27 cellular contexts compared by ENCODE assay signal in the genomic region with DNA sequence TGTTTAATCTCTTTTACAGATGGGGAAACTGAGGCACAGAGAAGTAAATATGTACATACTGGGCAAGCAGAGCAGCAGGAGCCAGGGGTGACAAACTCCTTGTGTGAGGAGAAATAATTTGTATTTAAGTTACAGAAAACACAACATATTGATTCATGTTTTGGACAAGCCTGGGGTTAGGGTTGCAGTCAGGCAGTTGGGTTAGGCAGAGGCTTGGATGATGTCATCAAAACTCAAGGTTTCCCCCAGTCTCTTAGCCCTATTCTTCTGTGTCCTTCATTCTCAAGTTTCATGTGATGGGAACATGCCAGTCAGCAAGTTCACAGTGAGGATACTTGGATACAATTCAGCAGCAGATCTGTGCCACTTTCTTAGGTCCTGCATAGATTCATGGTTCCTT.
"Had no signal": no experiment of that assay in that cellular context is flagged by ENCODE, and none has a peak within 500 bp of the region (broad histone marks: within the 10 kb centered on the region; RNA-seq: fewer than 3 reads in every experiment).

No MANE protein-coding gene starts in this region.

- H3K4me1 Mint-ChIP-seq: mesothelial cell of epicardium had no signal

- H3K4me3 ChIP-seq: colonic mucosa, esophagus squamous epithelium, gastrocnemius medialis, heart right ventricle, left lung, lower lobe of right lung, mucosa of descending colon had no signal

- H3K36me3 Mint-ChIP-seq: mesothelial cell of epicardium had no signal

- H3K9me3 ChIP-seq: colonic mucosa, esophagus squamous epithelium, gastrocnemius medialis, lower lobe of right lung had no signal

- H3K4me3 Mint-ChIP-seq: dendritic cell treated with granulocyte-macrophage colony-stimulating factor and Interleukin-4, amounts not matched to agents 40 ng/mL and 50 ng/mL, for 4 days; effector memory CD8-positive, alpha-beta T cell; endodermal cell; mesothelial cell of epicardium had no signal

- DNase-seq: colonic mucosa; cortex of kidney; effector CD8-positive, alpha-beta T cell; effector memory CD8-positive, alpha-beta T cell; endodermal cell; erythroblast; esophagus squamous epithelium; foreskin fibroblast; foreskin melanocyte; gastrocnemius medialis; glutamatergic neuron; head of caudate nucleus; heart right ventricle; hippocampal formation; left cardiac atrium; left lung; left ventricle myocardium superior; lower lobe of right lung; mesenchymal stem cell; mucosa of descending colon had no signal

- FAIRE-seq: endometrium, islet of Langerhans, keratinocyte had no signal

- H3K27me3 Mint-ChIP-seq: dendritic cell treated with granulocyte-macrophage colony-stimulating factor and Interleukin-4, amounts not matched to agents 40 ng/mL and 50 ng/mL, for 4 days had no signal

- H3K9me3 Mint-ChIP-seq: mesothelial cell of epicardium had no signal

- H3K27ac ChIP-seq: colonic mucosa, epithelial cell of prostate, esophagus squamous epithelium, gastrocnemius medialis, heart right ventricle, left lung, lower lobe of right lung had no signal

- H3K36me3 ChIP-seq: colonic mucosa, esophagus squamous epithelium, gastrocnemius medialis, heart right ventricle, left lung, lower lobe of right lung had no signal

- H3K27me3 ChIP-seq: colonic mucosa, esophagus squamous epithelium, gastrocnemius medialis, heart right ventricle, left lung had no signal

- H3K27ac Mint-ChIP-seq: dendritic cell treated with granulocyte-macrophage colony-stimulating factor and Interleukin-4, amounts not matched to agents 40 ng/mL and 50 ng/mL, for 4 days; effector memory CD8-positive, alpha-beta T cell; endodermal cell; mesothelial cell of epicardium had no signal

- ATAC-seq: effector memory CD8-positive, alpha-beta T cell; esophagus mucosa; gastrocnemius medialis; heart right ventricle; left cardiac atrium; left lung; left ventricle myocardium superior; lower lobe of right lung; mucosa of descending colon had no signal

- H3K4me1 ChIP-seq: colonic mucosa, esophagus squamous epithelium, gastrocnemius medialis, left lung, lower lobe of right lung had no signal
